In genomic region chr7:33108931-33109757, GRCh38 we compare ENCODE assay signal across 1 cellular context.
TF ChIP-seq lines count a peak whose summit lies in the region.

TSS of gene RP9 (minus strand) at chr7:33109404. CDS start at chr7:33109372, 32 bp downstream.

TF ChIP-seq in HEK293, 187 proteins besides CTCF, POLR2A, EP300 and RAD21 (continued from another document and continues in another):
- TF ChIP-seq ZBTB11 (tag by site-specific recombination; conservative IDR thresholded peaks at IDR 0.05; ENCODE audit: low read depth) (no peak), ZBTB1 (tag by site-specific recombination; IDR thresholded peaks at IDR 0.05) (no peak), ZNF211 (tag by site-specific recombination; IDR thresholded peaks at IDR 0.05; ENCODE audit: low read depth) (no peak), ZNF488 (tag by site-specific recombination; IDR thresholded peaks at IDR 0.05) (no peak), ZNF76 (tag by site-specific recombination; IDR thresholded peaks at IDR 0.05; ENCODE audit: borderline replicate concordance, low read depth) (no peak), ZNF776 (tag by site-specific recombination; IDR thresholded peaks at IDR 0.05; ENCODE audit: borderline replicate concordance) (no peak), GLI2 (tag by site-specific recombination; IDR thresholded peaks at IDR 0.05; ENCODE audit: borderline replicate concordance, low read depth) (no peak), FEZF1 (tag by site-specific recombination; IDR thresholded peaks at IDR 0.05) (no peak), ZBTB44 (tag by site-specific recombination; IDR thresholded peaks at IDR 0.05) (0 out of 2 replicates have a peak, but pooled peaks have one; percentile 9), ZNF148 (tag by site-specific recombination; IDR thresholded peaks at IDR 0.05; ENCODE audit: borderline replicate concordance) (no peak), ZSCAN4 (tag by site-specific recombination; IDR thresholded peaks at IDR 0.05) (no peak), BCL11A (tag by site-specific recombination; IDR thresholded peaks at IDR 0.05; ENCODE audit: low read depth) (no peak), ZNF624 (tag by site-specific recombination; IDR thresholded peaks at IDR 0.05) (no peak), ZNF335 (tag by site-specific recombination; conservative IDR thresholded peaks at IDR 0.05) (no peak), ZNF266 (tag by site-specific recombination; IDR thresholded peaks at IDR 0.05; ENCODE audit: low read depth) (no peak), ZNF350 (tag by site-specific recombination; IDR thresholded peaks at IDR 0.05) (no peak), ZNF169 (tag by site-specific recombination; IDR thresholded peaks at IDR 0.05) (no peak), ZNF610 (tag by site-specific recombination; IDR thresholded peaks at IDR 0.05; ENCODE audit: borderline replicate concordance) (no peak), ZNF747 (tag by site-specific recombination; IDR thresholded peaks at IDR 0.05) (no peak), YY1 (tag by site-specific recombination; IDR thresholded peaks at IDR 0.05) (peak; percentile 52; the same call in 1 of the 2 replicates), KLF7 (tag by site-specific recombination; IDR thresholded peaks at IDR 0.05; ENCODE audit: borderline replicate concordance) (peak; percentile 37; the same call in 1 of the 2 replicates), ZNF433 (tag by site-specific recombination; IDR thresholded peaks at IDR 0.05; ENCODE audit: low read depth) (no peak), MEIS1 (CRISPR knock-in tag; IDR thresholded peaks at IDR 0.05; ENCODE audit: borderline replicate concordance) (no peak), KLF16 (tag by site-specific recombination; IDR thresholded peaks at IDR 0.05) (no peak), ZNF121 (tag by site-specific recombination; IDR thresholded peaks at IDR 0.05) (no peak), ZNF398 (tag by site-specific recombination; IDR thresholded peaks at IDR 0.05) (no peak), ZNF701 (tag by site-specific recombination; IDR thresholded peaks at IDR 0.05) (no peak), GLI4 (tag by site-specific recombination; IDR thresholded peaks at IDR 0.05) (no peak), GLIS1 (tag by site-specific recombination; IDR thresholded peaks at IDR 0.05) (0 out of 2 replicates have a peak, but pooled peaks have one; percentile 10), SP3 (tag by site-specific recombination; IDR thresholded peaks at IDR 0.05) (no peak), OVOL3 (tag by site-specific recombination; IDR thresholded peaks at IDR 0.05) (no peak), KLF9 (tag by site-specific recombination; IDR thresholded peaks at IDR 0.05; ENCODE audit: low read depth) (peak; percentile 87), ZNF391 (tag by site-specific recombination; IDR thresholded peaks at IDR 0.05; ENCODE audit: borderline replicate concordance, low read depth) (no peak), KLF10 (tag by site-specific recombination; IDR thresholded peaks at IDR 0.05) (peak; percentile 61; the same call in 1 of the 2 replicates), OSR2 (tag by site-specific recombination; IDR thresholded peaks at IDR 0.05) (no peak), ZBTB8A (tag by site-specific recombination; IDR thresholded peaks at IDR 0.05) (peak; percentile 87), MYNN (tag by site-specific recombination; IDR thresholded peaks at IDR 0.05; ENCODE audit: borderline replicate concordance) (no peak), ZNF423 (tag by site-specific recombination; IDR thresholded peaks at IDR 0.05) (no peak), REPIN1 (tag by site-specific recombination; IDR thresholded peaks at IDR 0.05; ENCODE audit: low read depth) (no peak), ZNF660 (tag by site-specific recombination; IDR thresholded peaks at IDR 0.05) (0 out of 2 replicates have a peak, but pooled peaks have one; percentile 10), ZBTB6 (tag by site-specific recombination; IDR thresholded peaks at IDR 0.05) (no peak), ZFP41 (tag by site-specific recombination; IDR thresholded peaks at IDR 0.05; ENCODE audit: borderline replicate concordance) (no peak), PRDM2 (tag by site-specific recombination; IDR thresholded peaks at IDR 0.05; ENCODE audit: borderline replicate concordance) (no peak), ZSCAN30 (tag by site-specific recombination; IDR thresholded peaks at IDR 0.05) (peak; percentile 36; the same call in 1 of the 2 replicates), SP2 (tag by site-specific recombination; IDR thresholded peaks at IDR 0.05) (peak; percentile 27; the same call in 1 of the 2 replicates), ZNF777 (tag by site-specific recombination; IDR thresholded peaks at IDR 0.05; ENCODE audit: borderline replicate concordance) (no peak)
